1 cellular context compared by ENCODE assay signal in the genomic region with DNA sequence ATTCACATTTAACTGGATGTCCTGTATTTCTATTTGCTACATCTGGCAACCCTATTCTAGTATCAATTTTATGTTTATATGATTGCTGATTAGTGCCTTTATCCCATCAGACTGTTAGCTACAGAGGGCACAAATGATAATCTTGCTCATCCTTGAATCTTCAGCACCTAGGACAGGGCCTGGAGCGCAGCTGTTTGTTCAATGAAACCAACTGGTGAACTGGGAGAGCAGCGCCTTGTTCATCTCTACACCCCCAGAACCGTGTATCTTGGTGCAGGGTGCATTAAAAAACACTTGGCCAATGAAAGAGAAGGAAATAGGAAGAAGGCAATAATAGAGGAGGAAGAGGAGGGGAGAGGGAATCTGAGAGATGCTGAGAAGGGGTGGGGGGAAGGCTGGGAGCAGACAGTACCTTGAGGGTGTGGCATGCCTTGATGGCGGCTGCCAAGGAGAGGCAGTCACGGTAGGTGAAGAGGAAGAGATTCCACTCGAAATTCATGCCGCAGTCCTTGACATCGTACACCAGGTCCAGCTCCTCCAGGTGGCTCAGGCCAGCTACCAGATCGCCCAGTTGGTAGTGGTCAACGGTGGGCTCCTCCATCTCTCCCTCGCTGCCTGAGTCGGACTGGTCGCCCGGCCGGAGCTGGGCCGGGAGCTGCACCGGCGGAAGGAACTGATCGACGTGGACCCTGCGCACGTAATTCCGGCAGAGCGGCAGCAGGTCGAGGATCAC.
TF ChIP-seq lines count a peak whose summit lies in the region.

No MANE protein-coding gene starts in this region.

TF ChIP-seq in K562, 482 proteins besides CTCF, POLR2A, EP300 and RAD21:
- TF ChIP-seq AFF1 (IDR thresholded peaks at IDR 0.05; ENCODE audit: low read depth in 1 of 2, partially characterized antibody in 2 of 2) (peak in 1 of 2 experiments; percentile 86), MIER1 (IDR thresholded peaks at IDR 0.05; ENCODE audit: low read depth) (peak; percentile 98), ARID4B (CRISPR knock-in tag; IDR thresholded peaks at IDR 0.05) (peak; percentile 71; the same call in 1 of the 2 replicates), RCOR1 (IDR thresholded peaks at IDR 0.05; ENCODE audit: borderline replicate concordance in 1 of 2, low read depth in 2 of 2, low read length in 2 of 2) (peak in 1 of 2 experiments; percentile 64; a peak in 1 of 4 replicates), EHMT2 (IDR thresholded peaks at IDR 0.05) (peak; percentile 98), FOXK1 (CRISPR knock-in tag; IDR thresholded peaks at IDR 0.05; ENCODE audit: borderline replicate concordance) (peak; percentile 46; the same call in 1 of the 2 replicates), NR4A1 (CRISPR knock-in tag; IDR thresholded peaks at IDR 0.05) (no peak), NR4A1 (tag; IDR thresholded peaks at IDR 0.05) (0 out of 2 replicates have a peak, but pooled peaks have one; percentile 46), SIN3A (IDR thresholded peaks at IDR 0.05; ENCODE audit: borderline replicate concordance in 2 of 2, control insufficient read depth in 1 of 2, low read depth in 2 of 2, low read length in 2 of 2) (peak; percentile 77 to 95; a peak in 3 of 4 replicates), SAP30 (IDR thresholded peaks at IDR 0.05; ENCODE audit: borderline replicate concordance, insufficient read depth, low read depth, low read length, poor library complexity, severe bottlenecking) (peak; percentile 29), ZNF766 (CRISPR knock-in tag; conservative IDR thresholded peaks at IDR 0.05) (peak; percentile 70), NKRF (IDR thresholded peaks at IDR 0.05; ENCODE audit: borderline replicate concordance) (peak; percentile 57), DACH1 (IDR thresholded peaks at IDR 0.05; ENCODE audit: partially characterized antibody) (peak; percentile 59), CAMTA2 (CRISPR knock-in tag; conservative IDR thresholded peaks at IDR 0.05) (no peak), ZNF224 (CRISPR knock-in tag; IDR thresholded peaks at IDR 0.05) (no peak), ZNF124 (CRISPR knock-in tag; IDR thresholded peaks at IDR 0.05) (no peak), ZBTB5 (IDR thresholded peaks at IDR 0.05) (no peak), HNRNPL (IDR thresholded peaks at IDR 0.05; ENCODE audit: low read depth, low read length) (no peak), GTF2A2 (tag; IDR thresholded peaks at IDR 0.05) (no peak), NFATC3 (IDR thresholded peaks at IDR 0.05) (no peak)
- TF ChIP-seq, protein P1, sequence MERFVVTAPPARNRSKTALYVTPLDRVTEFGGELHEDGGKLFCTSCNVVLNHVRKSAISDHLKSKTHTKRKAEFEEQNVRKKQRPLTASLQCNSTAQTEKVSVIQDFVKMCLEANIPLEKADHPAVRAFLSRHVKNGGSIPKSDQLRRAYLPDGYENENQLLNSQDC (CRISPR knock-in tag; IDR thresholded peaks at IDR 0.05), result no peak
- TF ChIP-seq, protein P2, sequence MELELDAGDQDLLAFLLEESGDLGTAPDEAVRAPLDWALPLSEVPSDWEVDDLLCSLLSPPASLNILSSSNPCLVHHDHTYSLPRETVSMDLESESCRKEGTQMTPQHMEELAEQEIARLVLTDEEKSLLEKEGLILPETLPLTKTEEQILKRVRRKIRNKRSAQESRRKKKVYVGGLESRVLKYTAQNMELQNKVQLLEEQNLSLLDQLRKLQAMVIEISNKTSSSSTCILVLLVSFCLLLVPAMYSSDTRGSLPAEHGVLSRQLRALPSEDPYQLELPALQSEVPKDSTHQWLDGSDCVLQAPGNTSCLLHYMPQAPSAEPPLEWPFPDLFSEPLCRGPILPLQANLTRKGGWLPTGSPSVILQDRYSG (tag; conservative IDR thresholded peaks at IDR 0.05; ENCODE audit: low read depth), result peak; percentile 79; the same call in 1 of the 2 replicates
- TF ChIP-seq, protein P3, sequence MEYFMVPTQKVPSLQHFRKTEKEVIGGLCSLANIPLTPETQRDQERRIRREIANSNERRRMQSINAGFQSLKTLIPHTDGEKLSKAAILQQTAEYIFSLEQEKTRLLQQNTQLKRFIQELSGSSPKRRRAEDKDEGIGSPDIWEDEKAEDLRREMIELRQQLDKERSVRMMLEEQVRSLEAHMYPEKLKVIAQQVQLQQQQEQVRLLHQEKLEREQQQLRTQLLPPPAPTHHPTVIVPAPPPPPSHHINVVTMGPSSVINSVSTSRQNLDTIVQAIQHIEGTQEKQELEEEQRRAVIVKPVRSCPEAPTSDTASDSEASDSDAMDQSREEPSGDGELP (CRISPR knock-in tag; IDR thresholded peaks at IDR 0.05; ENCODE audit: borderline replicate concordance), result peak; percentile 89
- TF ChIP-seq, protein P4, sequence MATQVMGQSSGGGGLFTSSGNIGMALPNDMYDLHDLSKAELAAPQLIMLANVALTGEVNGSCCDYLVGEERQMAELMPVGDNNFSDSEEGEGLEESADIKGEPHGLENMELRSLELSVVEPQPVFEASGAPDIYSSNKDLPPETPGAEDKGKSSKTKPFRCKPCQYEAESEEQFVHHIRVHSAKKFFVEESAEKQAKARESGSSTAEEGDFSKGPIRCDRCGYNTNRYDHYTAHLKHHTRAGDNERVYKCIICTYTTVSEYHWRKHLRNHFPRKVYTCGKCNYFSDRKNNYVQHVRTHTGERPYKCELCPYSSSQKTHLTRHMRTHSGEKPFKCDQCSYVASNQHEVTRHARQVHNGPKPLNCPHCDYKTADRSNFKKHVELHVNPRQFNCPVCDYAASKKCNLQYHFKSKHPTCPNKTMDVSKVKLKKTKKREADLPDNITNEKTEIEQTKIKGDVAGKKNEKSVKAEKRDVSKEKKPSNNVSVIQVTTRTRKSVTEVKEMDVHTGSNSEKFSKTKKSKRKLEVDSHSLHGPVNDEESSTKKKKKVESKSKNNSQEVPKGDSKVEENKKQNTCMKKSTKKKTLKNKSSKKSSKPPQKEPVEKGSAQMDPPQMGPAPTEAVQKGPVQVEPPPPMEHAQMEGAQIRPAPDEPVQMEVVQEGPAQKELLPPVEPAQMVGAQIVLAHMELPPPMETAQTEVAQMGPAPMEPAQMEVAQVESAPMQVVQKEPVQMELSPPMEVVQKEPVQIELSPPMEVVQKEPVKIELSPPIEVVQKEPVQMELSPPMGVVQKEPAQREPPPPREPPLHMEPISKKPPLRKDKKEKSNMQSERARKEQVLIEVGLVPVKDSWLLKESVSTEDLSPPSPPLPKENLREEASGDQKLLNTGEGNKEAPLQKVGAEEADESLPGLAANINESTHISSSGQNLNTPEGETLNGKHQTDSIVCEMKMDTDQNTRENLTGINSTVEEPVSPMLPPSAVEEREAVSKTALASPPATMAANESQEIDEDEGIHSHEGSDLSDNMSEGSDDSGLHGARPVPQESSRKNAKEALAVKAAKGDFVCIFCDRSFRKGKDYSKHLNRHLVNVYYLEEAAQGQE (CRISPR knock-in tag; IDR thresholded peaks at IDR 0.05; ENCODE audit: low read depth), result peak; percentile 93
- TF ChIP-seq, protein P5, sequence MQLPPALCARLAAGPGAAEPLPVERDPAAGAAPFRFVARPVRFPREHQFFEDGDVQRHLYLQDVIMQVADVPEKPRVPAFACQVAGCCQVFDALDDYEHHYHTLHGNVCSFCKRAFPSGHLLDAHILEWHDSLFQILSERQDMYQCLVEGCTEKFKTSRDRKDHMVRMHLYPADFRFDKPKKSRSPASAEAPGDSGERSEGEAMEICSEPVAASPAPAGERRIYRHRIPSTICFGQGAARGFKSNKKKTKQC (CRISPR knock-in tag; IDR thresholded peaks at IDR 0.05), result peak; percentile 30; the same call in 1 of the 2 replicates
